10 cellular contexts compared by ENCODE assay signal in the genomic region with DNA sequence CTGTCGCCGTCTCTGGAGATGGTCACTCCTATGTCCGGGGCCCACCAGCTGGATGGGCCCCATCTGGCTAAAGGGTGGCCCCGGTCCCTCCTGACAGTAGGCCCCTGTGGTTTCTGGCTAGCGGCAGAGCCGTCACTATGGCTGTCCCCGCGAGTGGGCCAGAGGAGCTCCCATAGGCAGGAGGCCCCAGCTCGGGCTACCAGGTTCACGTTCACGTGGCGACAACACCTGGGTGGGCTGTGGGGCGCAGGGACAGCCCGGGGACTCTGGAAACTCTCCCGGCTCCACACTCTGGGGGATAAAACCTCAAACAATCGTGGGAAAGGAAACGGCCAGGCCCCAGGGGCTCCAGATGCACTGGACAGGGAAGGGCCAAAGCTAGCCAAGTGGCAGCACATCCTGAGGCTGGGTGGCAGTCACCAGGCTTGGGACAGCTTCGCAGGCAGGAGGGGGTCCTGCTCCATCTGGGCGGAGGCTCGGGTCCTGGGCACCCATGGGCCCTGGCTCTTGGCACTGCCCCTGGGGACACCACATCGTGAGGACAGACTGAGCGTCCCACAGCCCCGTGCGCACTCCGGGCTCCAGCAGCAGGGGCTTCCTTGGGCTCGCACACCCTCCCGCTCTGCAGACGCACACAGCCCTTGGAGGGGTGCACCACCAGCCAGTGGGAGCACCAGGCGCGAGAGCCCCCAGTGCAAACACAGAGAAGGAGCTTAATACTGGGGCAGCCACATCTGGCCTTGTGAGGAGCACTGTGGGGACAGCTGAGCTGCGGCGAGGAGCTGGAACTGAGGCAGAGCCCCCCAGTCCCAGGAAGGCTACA. TPM values are rescaled to one million over a fixed set of nuclear protein-coding genes. Genes with fewer than 3 reads are reported as not detected.
A peak's percentile ranks its signal among the peaks of the same experiment; 100 is the strongest.
DNase-seq lines count a peak whose midpoint lies in the region; ATAC-seq, FAIRE-seq and TF ChIP-seq lines count a peak whose summit lies in the region.
"Had no signal": no experiment of that assay in that cellular context is flagged by ENCODE, and none has a peak within 500 bp of the region (broad histone marks: within the 10 kb centered on the region; RNA-seq: fewer than 3 reads in every experiment).

No MANE protein-coding gene starts in this region.

- ATAC-seq in K562 = no peak
- no peak for ATAC-seq in natural killer cell treated with Interleukin-12 subunit alpha and Interleukin-12 subunit beta and Interleukin-15 and Interleukin-18, amount 100 ng/mL, for 72 hours
- ATAC-seq in GM18858 (IDR thresholded peaks at IDR 0.05; ENCODE audit: unreplicated experiment) = no peak

- H4K20me1 ChIP-seq in OCI-LY3 (ENCODE audit: insufficient read depth, low read length) = no peaks in the 10 kb centered on the region
- H4K20me1 ChIP-seq in K562 (replicated peaks; ENCODE audit: control insufficient read depth, insufficient read depth, low read length) = peaks cover 11% of the 10 kb centered on the region; the same call in 1 of the 2 replicates
- peaks cover 6% of the 10 kb centered on the region; the same call in 1 of the 2 replicates for H4K20me1 ChIP-seq in PC-9 (ENCODE audit: insufficient read depth)

- no peak for TF ChIP-seq POLR2A in K562 (conservative IDR thresholded peaks at IDR 0.05)

- in situ Hi-C loops in K562 (cut with MboI) = no loop called here

- peak in 2 of 5 donors; percentile 16 to 37 for DNase-seq in CD4-positive, alpha-beta memory T cell
- no peak for DNase-seq in K562 (ENCODE audit: extremely low read depth in 1 of 4, low spot score in 3 of 4)
- no peak for DNase-seq in natural killer cell treated with Interleukin-12 subunit alpha and Interleukin-12 subunit beta and Interleukin-15 and Interleukin-18, amount 100 ng/mL, for 72 hours (ENCODE audit: low spot score)
- no peak for DNase-seq in PC-9
- DNase-seq in HT-29 (ENCODE audit: low spot score) = no peak
- no peak for DNase-seq in central memory CD4-positive, alpha-beta T cell

- H3K79me2 ChIP-seq in OCI-LY3 (ENCODE audit: low read length) = peaks cover 40% of the 10 kb centered on the region
- peaks cover 56% of the 10 kb centered on the region for H3K79me2 ChIP-seq in K562 (ENCODE audit: control insufficient read depth, insufficient read depth, low read length)
- H3K79me2 ChIP-seq in PC-9 (ENCODE audit: low read depth) = peaks cover 8% of the 10 kb centered on the region; the same call in 1 of the 2 replicates

- peaks cover 27 to 49% of the 10 kb centered on the region in 2 donors for H3K36me3 Mint-ChIP-seq in CD4-positive, alpha-beta memory T cell
- no peaks in the 10 kb centered on the region for H3K36me3 Mint-ChIP-seq in natural killer cell treated with Interleukin-12 subunit alpha and Interleukin-12 subunit beta and Interleukin-15 and Interleukin-18, amount 100 ng/mL, for 72 hours
- H3K36me3 Mint-ChIP-seq: type B pancreatic cell had no signal

- H3K27ac ChIP-seq in CD4-positive, alpha-beta memory T cell (ENCODE audit: low read depth, low read length) = peak overlapping the region; percentile 85
- H3K27ac ChIP-seq in OCI-LY3 (ENCODE audit: low read length) (peak overlapping the region; percentile 41), K562 (ENCODE audit: extremely low read depth, low read depth, low read length) (peak overlapping the region; percentile 71; the same call in 1 of the 3 replicates), PC-9 (no peak overlapping the region)

- H3K4me3 ChIP-seq in CD4-positive, alpha-beta memory T cell (ENCODE audit: low read length in 2 of 2) = peak overlapping the region; percentile 73 to 98
- peak overlapping the region; percentile 76 for H3K4me3 ChIP-seq in OCI-LY3 (ENCODE audit: low read length)
- no peak overlapping the region for H3K4me3 ChIP-seq in K562
- no peak overlapping the region for H3K4me3 ChIP-seq in PC-9

- TF ChIP-seq EP300 in K562 (IDR thresholded peaks at IDR 0.05; ENCODE audit: low read length) = no peak

- H2AFZ ChIP-seq in OCI-LY3 (ENCODE audit: low read depth, low read length) (no peak overlapping the region), K562 (ENCODE audit: low read depth, low read length) (no peak overlapping the region), PC-9 (no peak overlapping the region)

- H3K4me1 Mint-ChIP-seq in CD4-positive, alpha-beta memory T cell = peaks cover 19 to 75% (median 49%) of the 10 kb centered on the region in 4 donors
- peaks cover 51 to 53% of the 10 kb centered on the region in 2 donors for H3K4me1 Mint-ChIP-seq in natural killer cell treated with Interleukin-12 subunit alpha and Interleukin-12 subunit beta and Interleukin-15 and Interleukin-18, amount 100 ng/mL, for 72 hours (ENCODE audit: low read depth in 2 of 2)

- peak overlapping the region; percentile 93 to 96 (median 96) for H3K4me3 Mint-ChIP-seq in CD4-positive, alpha-beta memory T cell
- H3K4me3 Mint-ChIP-seq in natural killer cell treated with Interleukin-12 subunit alpha and Interleukin-12 subunit beta and Interleukin-15 and Interleukin-18, amount 100 ng/mL, for 72 hours = peak overlapping the region; percentile 86

- H3K9ac ChIP-seq in OCI-LY3 (ENCODE audit: low read length) = peak overlapping the region; percentile 76
- peak overlapping the region in 1 of 2 experiments; percentile 88; a peak in 2 of 4 replicates for H3K9ac ChIP-seq in K562 (ENCODE audit: insufficient read depth in 1 of 2, low read depth in 2 of 2, low read length in 2 of 2)

- H3K9me2 ChIP-seq in PC-9 (ENCODE audit: insufficient read depth) = no peaks in the 10 kb centered on the region

- 82% methylated on average over 32 of the region's 32 CpGs for WGBS in K562 (ENCODE audit: insufficient coverage, low coverage, missing lambda C conversion rate)

- peaks cover 0 to 2% (median 0%) of the 10 kb centered on the region in 8 donors for H3K9me3 Mint-ChIP-seq in CD4-positive, alpha-beta memory T cell
- no peaks in the 10 kb centered on the region for H3K9me3 Mint-ChIP-seq in natural killer cell treated with Interleukin-12 subunit alpha and Interleukin-12 subunit beta and Interleukin-15 and Interleukin-18, amount 100 ng/mL, for 72 hours
- H3K9me3 Mint-ChIP-seq: type B pancreatic cell had no signal

- no peaks in the 10 kb centered on the region for H3F3A ChIP-seq in PC-9 (ENCODE audit: insufficient read depth, low read depth)

- BruUV-seq in K562 (replicated peaks; lab: Mats Ljungman, UMichigan) (no TSS peak), PC-9 (replicated peaks; lab: Mats Ljungman, UMichigan) (no TSS peak)

- FAIRE-seq in K562 (lab: Jason Lieb, UNC) = no peak
- FAIRE-seq: islet of Langerhans had no signal

- intact Hi-C loops in CD4-positive, alpha-beta memory T cell (cut with micrococcal nuclease) = loop anchor here (1.0 to 5.0 kb wide), 11 partner anchors 8 to 539 kb away; partner anchors contain the start of genes CYBA, IL17C, MVD and SNAI3
- intact Hi-C loops in K562 (cut with micrococcal nuclease) = no loop called here
- intact Hi-C loops in PC-9 (cut with micrococcal nuclease; ENCODE audit: unreplicated experiment) = no loop called here

- CTCF ChIA-PET in CD4-positive, alpha-beta memory T cell (lab: Charles Lee; ENCODE audit: partially characterized antibody) = interaction anchor here (0.5 to 1.9 kb wide), 11 partner anchors 9 to 157 kb away, joined by 3 to 8 read pairs (median 4); no protein-coding TSS in a partner anchor
- CTCF ChIA-PET in K562 (lab: Yijun Ruan, JAX; ENCODE audit: low intra/inter-chr PET ratio) = interaction anchor here (0.6 kb wide), 1 partner anchor 36 kb away, joined by 3 read pairs; no protein-coding TSS in a partner anchor
- CTCF ChIA-PET in PC-9 (lab: Charles Lee) = interaction anchor here (0.6 kb wide), 1 partner anchor 14 kb away, joined by 4 read pairs; no protein-coding TSS in a partner anchor

- H3K4me1 ChIP-seq in CD4-positive, alpha-beta memory T cell (ENCODE audit: insufficient read depth, low read length) = peaks cover 81% of the 10 kb centered on the region
- H3K4me1 ChIP-seq in OCI-LY3 (ENCODE audit: low read length) = peaks cover 24% of the 10 kb centered on the region
- H3K4me1 ChIP-seq in K562 (replicated peaks in 1 of 2; ENCODE audit: control insufficient read depth in 2 of 2, insufficient read depth in 2 of 2, low read length in 2 of 2) = peaks cover 16 to 89% of the 10 kb centered on the region in 2 experiments
- H3K4me1 ChIP-seq in PC-9 (replicated peaks; ENCODE audit: insufficient read depth) = peaks cover 11% of the 10 kb centered on the region

- no peaks in the 10 kb centered on the region for H3K27me3 Mint-ChIP-seq in CD4-positive, alpha-beta memory T cell
- H3K27me3 Mint-ChIP-seq in natural killer cell treated with Interleukin-12 subunit alpha and Interleukin-12 subunit beta and Interleukin-15 and Interleukin-18, amount 100 ng/mL, for 72 hours = no peaks in the 10 kb centered on the region
- H3K27me3 Mint-ChIP-seq: type B pancreatic cell had no signal

- H3K9me1 ChIP-seq in K562 (ENCODE audit: control insufficient read depth, insufficient read depth, low read length) = peaks cover 3% of the 10 kb centered on the region

- H3K27me3 ChIP-seq in CD4-positive, alpha-beta memory T cell (ENCODE audit: insufficient read depth, low read length) = no peaks in the 10 kb centered on the region
- H3K27me3 ChIP-seq in OCI-LY3 (ENCODE audit: low read depth, low read length) (no peaks in the 10 kb centered on the region), K562 (ENCODE audit: control insufficient read depth in 2 of 2, insufficient read depth in 2 of 2, low read length in 2 of 2) (no peaks in the 10 kb centered on the region), PC-9 (ENCODE audit: insufficient read depth, low read depth) (no peaks in the 10 kb centered on the region)

- POLR2A ChIA-PET in CD4-positive, alpha-beta memory T cell (lab: Charles Lee; ENCODE audit: partially characterized antibody) = interaction anchor here (0.7 to 9.3 kb wide), 24 partner anchors 13 to 396 kb away, joined by 3 to 249 read pairs (median 6); partner anchors contain the start of genes APRT, CYBA, GALNS and IL17C
- POLR2A ChIA-PET in K562 (lab: Yijun Ruan, JAX) = interaction anchor here (0.6 to 0.9 kb wide), 6 partner anchors 9 to 106 kb away, joined by 3 to 4 read pairs (median 4); no protein-coding TSS in a partner anchor
- POLR2A ChIA-PET in PC-9 (lab: Charles Lee; ENCODE audit: unreplicated experiment) = interaction anchor here (0.6 kb wide), 1 partner anchor 1028 kb away, joined by 3 read pairs; no protein-coding TSS in a partner anchor

- no peak for TF ChIP-seq RAD21 in K562 (CRISPR knock-in tag; conservative IDR thresholded peaks at IDR 0.05 in 1 of 2, IDR thresholded peaks at IDR 0.05 in 1 of 2)

- H3K4me2 ChIP-seq in OCI-LY3 (ENCODE audit: low read length) (peak overlapping the region; percentile 88), K562 (ENCODE audit: insufficient read depth, low read length) (no peak overlapping the region), PC-9 (no peak overlapping the region)

- H3K27ac Mint-ChIP-seq in CD4-positive, alpha-beta memory T cell = peak overlapping the region; percentile 97 to 99 (median 98)
- H3K27ac Mint-ChIP-seq in natural killer cell treated with Interleukin-12 subunit alpha and Interleukin-12 subunit beta and Interleukin-15 and Interleukin-18, amount 100 ng/mL, for 72 hours = peak overlapping the region; percentile 75 to 85
- H3K27ac Mint-ChIP-seq: type B pancreatic cell had no signal

- H3K36me3 ChIP-seq in CD4-positive, alpha-beta memory T cell (ENCODE audit: insufficient read depth, low read length) = peaks cover 34% of the 10 kb centered on the region
- peaks cover 12% of the 10 kb centered on the region for H3K36me3 ChIP-seq in OCI-LY3 (replicated peaks; ENCODE audit: low read depth, low read length)
- peaks cover 67% of the 10 kb centered on the region; the same call in 1 of the 3 replicates for H3K36me3 ChIP-seq in K562 (ENCODE audit: control insufficient read depth, insufficient read depth, low read length)
- no peaks in the 10 kb centered on the region for H3K36me3 ChIP-seq in PC-9 (ENCODE audit: low read depth)

- no peaks in the 10 kb centered on the region for H3K9me3 ChIP-seq in CD4-positive, alpha-beta memory T cell (ENCODE audit: control insufficient read depth in 1 of 2, low read length in 2 of 2)
- H3K9me3 ChIP-seq in OCI-LY3 (ENCODE audit: insufficient read depth, low read length) (no peaks in the 10 kb centered on the region), K562 (replicated peaks; ENCODE audit: control insufficient read depth, insufficient read depth, low read depth, low read length) (no peaks in the 10 kb centered on the region), PC-9 (ENCODE audit: insufficient read depth, low read depth) (no peaks in the 10 kb centered on the region)

- TF ChIP-seq CTCF in OCI-LY3 (IDR thresholded peaks at IDR 0.05; ENCODE audit: low read depth, low read length) (no peak), K562 (IDR thresholded peaks at IDR 0.05 in 2 of 3, conservative IDR thresholded peaks at IDR 0.05 in 1 of 3; ENCODE audit: insufficient read depth in 2 of 3, low read depth in 1 of 3, low read length in 3 of 3) (no peak), PC-9 (conservative IDR thresholded peaks at IDR 0.05) (no peak)

RNA-seq across cellular contexts. Expression of gene RNF166, which starts 4.5 kb away (rescaled TPM):
- 100 to 1,000 TPM; 129 to 137 TPM for total RNA-seq in CD4-positive, alpha-beta memory T cell
- 10 to 100 TPM; 90.5 to 92.9 TPM for polyA plus RNA-seq in CD4-positive, alpha-beta memory T cell
- 58.8 and 182 TPM in 2 replicates for total RNA-seq in K562 (2011; cell fraction: chromatin; rRNA removed; ENCODE audit: low replicate concordance)
- total RNA-seq in K562 (2011; cell fraction: nucleolus; rRNA removed) = 89.5 and 92.7 TPM in 2 replicates
- total RNA-seq in K562 (2011; cell fraction: nucleoplasm; rRNA removed) = 60.1 and 64.4 TPM in 2 replicates
- total RNA-seq in K562 (2014; rRNA removed) (46.9 and 61.6 TPM in 2 replicates), K562 (2014; rRNA removed; fragmentation: Illumina TruSeq; extraction: Trizol) (6.1 and 7.3 TPM in 2 replicates), K562 (2015; rRNA removed; fragmentation: Illumina TruSeq; extraction: Trizol) (19.5 and 22.3 TPM in 2 replicates), K562 (2021) (60.3 and 61.2 TPM in 2 replicates), PC-9 (2021) (25.6 and 29.4 TPM in 2 replicates)
- polyA plus RNA-seq in K562 (2011; rRNA removed) (26.5 and 37.4 TPM in 2 replicates), K562 (2014; fragmentation: Illumina TruSeq; extraction: Trizol) (12.7 and 27.9 TPM in 2 replicates), K562 (2014; fragmentation: Nextera tagmentation; extraction: Ambion mirVana) (under 1 TPM; 0.56 to 0.96 TPM), K562 (2014; rRNA removed) (59.4 and 65.6 TPM in 2 replicates)
- 37.8 and 90.9 TPM in 2 replicates for polyA plus RNA-seq in K562 (2011; cell fraction: cytosol; rRNA removed)
- polyA plus RNA-seq in K562 (2011; cell fraction: nucleus; rRNA removed) = 118 and 185 TPM in 2 replicates
- polyA plus RNA-seq in K562 (2012) = 23.8 and 39.8 TPM in 2 replicates
- polyA minus RNA-seq in K562 (2011; rRNA and poly(A)+ RNA removed) = 7.0 and 12.0 TPM in 2 replicates
- 41.2 and 44.5 TPM in 2 replicates for polyA minus RNA-seq in K562 (2011; cell fraction: cytosol; rRNA and poly(A)+ RNA removed)
- 33.4 and 39.2 TPM in 2 replicates for polyA minus RNA-seq in K562 (2011; cell fraction: nucleus; rRNA and poly(A)+ RNA removed)
- total RNA-seq in natural killer cell treated with Interleukin-12 subunit alpha and Interleukin-12 subunit beta and Interleukin-15 and Interleukin-18, amount 100 ng/mL, for 72 hours = 10 to 100 TPM; 29.1 to 49.4 TPM
- total RNA-seq in HT-29 (2014; rRNA removed; shearing (Covaris generic)) = 44.6 and 49.8 TPM in 2 replicates

RNA-seq across cellular contexts. Expression of gene CTU2, which starts 4.6 kb away (rescaled TPM):
- 10 to 100 TPM; 20.4 to 21.1 TPM for total RNA-seq in CD4-positive, alpha-beta memory T cell
- polyA plus RNA-seq in CD4-positive, alpha-beta memory T cell = 10 to 100 TPM; 11.5 to 13.6 TPM
- 45.3 and 159 TPM in 2 replicates for total RNA-seq in K562 (2011; cell fraction: chromatin; rRNA removed; ENCODE audit: low replicate concordance)
- 114 and 148 TPM in 2 replicates for total RNA-seq in K562 (2011; cell fraction: nucleolus; rRNA removed)
- 48.7 and 66.7 TPM in 2 replicates for total RNA-seq in K562 (2011; cell fraction: nucleoplasm; rRNA removed)
- total RNA-seq in K562 (2014; rRNA removed) (55.4 and 68.9 TPM in 2 replicates), K562 (2014; rRNA removed; fragmentation: Illumina TruSeq; extraction: Trizol) (7.2 and 11.9 TPM in 2 replicates), K562 (2015; rRNA removed; fragmentation: Illumina TruSeq; extraction: Trizol) (41.1 and 49.2 TPM in 2 replicates), K562 (2021) (105 and 106 TPM in 2 replicates), PC-9 (2021) (20.0 and 38.0 TPM in 2 replicates)
- polyA plus RNA-seq in K562 (2011; rRNA removed) (23.2 and 30.1 TPM in 2 replicates), K562 (2014; fragmentation: Illumina TruSeq; extraction: Trizol) (17.7 and 46.9 TPM in 2 replicates), K562 (2014; fragmentation: Nextera tagmentation; extraction: Ambion mirVana) (1 to 10 TPM; 1.3 to 3.0 TPM), K562 (2014; rRNA removed) (63.4 and 76.6 TPM in 2 replicates)
- 40.2 and 96.8 TPM in 2 replicates for polyA plus RNA-seq in K562 (2011; cell fraction: cytosol; rRNA removed)
- 102 and 136 TPM in 2 replicates for polyA plus RNA-seq in K562 (2011; cell fraction: nucleus; rRNA removed)
- 34.1 and 51.7 TPM in 2 replicates for polyA plus RNA-seq in K562 (2012)
- polyA minus RNA-seq in K562 (2011; rRNA and poly(A)+ RNA removed) = 9.4 and 14.4 TPM in 2 replicates
- polyA minus RNA-seq in K562 (2011; cell fraction: cytosol; rRNA and poly(A)+ RNA removed) = 48.0 and 51.1 TPM in 2 replicates
- 40.7 and 44.1 TPM in 2 replicates for polyA minus RNA-seq in K562 (2011; cell fraction: nucleus; rRNA and poly(A)+ RNA removed)
- total RNA-seq in natural killer cell treated with Interleukin-12 subunit alpha and Interleukin-12 subunit beta and Interleukin-15 and Interleukin-18, amount 100 ng/mL, for 72 hours = 10 to 100 TPM; 39.0 to 80.4 TPM
- 38.4 and 44.5 TPM in 2 replicates for total RNA-seq in HT-29 (2014; rRNA removed; shearing (Covaris generic))

RNA-seq across cellular contexts. Expression of gene SNAI3, which starts 15.4 kb away (rescaled TPM):
- 10 to 100 TPM; 14.0 to 15.7 TPM for total RNA-seq in CD4-positive, alpha-beta memory T cell
- 10 to 100 TPM; 11.6 to 22.9 TPM for polyA plus RNA-seq in CD4-positive, alpha-beta memory T cell
- total RNA-seq in K562 (2011; cell fraction: chromatin; rRNA removed; ENCODE audit: low replicate concordance) = 0.79 and 2.9 TPM in 2 replicates
- 3.2 and 3.7 TPM in 2 replicates for total RNA-seq in K562 (2011; cell fraction: nucleolus; rRNA removed)
- total RNA-seq in K562 (2011; cell fraction: nucleoplasm; rRNA removed) = 0.95 and 1.1 TPM in 2 replicates
- 2.7 and 4.1 TPM in 2 replicates for total RNA-seq in K562 (2014; rRNA removed)
- total RNA-seq in K562 (2014; rRNA removed; fragmentation: Illumina TruSeq; extraction: Trizol) = 0.15 and 0.19 TPM in 2 replicates
- 0.72 and 0.87 TPM in 2 replicates for total RNA-seq in K562 (2015; rRNA removed; fragmentation: Illumina TruSeq; extraction: Trizol)
- total RNA-seq in K562 (2021) = 2.5 and 3.1 TPM in 2 replicates
- polyA plus RNA-seq in K562 (2011; rRNA removed) = 0.88 and 3.0 TPM in 2 replicates
- polyA plus RNA-seq in K562 (2011; cell fraction: cytosol; rRNA removed) = 3.2 and 5.5 TPM in 2 replicates
- polyA plus RNA-seq in K562 (2011; cell fraction: nucleus; rRNA removed) = 2.9 and 3.8 TPM in 2 replicates
- polyA plus RNA-seq in K562 (2012) = 0.95 and 1.2 TPM in 2 replicates
- polyA plus RNA-seq in K562 (2014; fragmentation: Illumina TruSeq; extraction: Trizol) = 0.70 and 1.9 TPM in 2 replicates
- polyA plus RNA-seq in K562 (2014; fragmentation: Nextera tagmentation; extraction: Ambion mirVana) = under 1 TPM in 1 of 2 experiments, not detected in 1; 0.04 TPM
- 1.5 and 2.1 TPM in 2 replicates for polyA plus RNA-seq in K562 (2014; rRNA removed)
- polyA minus RNA-seq in K562 (2011; rRNA and poly(A)+ RNA removed) = 0.42 and 0.87 TPM in 2 replicates
- 1.9 and 3.5 TPM in 2 replicates for polyA minus RNA-seq in K562 (2011; cell fraction: cytosol; rRNA and poly(A)+ RNA removed)
- polyA minus RNA-seq in K562 (2011; cell fraction: nucleus; rRNA and poly(A)+ RNA removed) = 1.5 and 2.3 TPM in 2 replicates
- total RNA-seq in natural killer cell treated with Interleukin-12 subunit alpha and Interleukin-12 subunit beta and Interleukin-15 and Interleukin-18, amount 100 ng/mL, for 72 hours = 1 to 10 TPM in 1 of 2 donors, under 1 TPM in 1; 0.42 to 1.2 TPM
- 1.3 and 2.0 TPM in 2 replicates for total RNA-seq in PC-9 (2021)
- total RNA-seq in HT-29 (2014; rRNA removed; shearing (Covaris generic)) = 1.2 and 1.7 TPM in 2 replicates

RNA-seq across cellular contexts. Expression of gene MVD, which starts 38.9 kb away (rescaled TPM):
- total RNA-seq in CD4-positive, alpha-beta memory T cell = 10 to 100 TPM; 49.2 to 57.0 TPM
- polyA plus RNA-seq in CD4-positive, alpha-beta memory T cell = 10 to 100 TPM; 15.6 to 22.7 TPM
- total RNA-seq in K562 (2011; cell fraction: chromatin; rRNA removed; ENCODE audit: low replicate concordance) = 321 and 787 TPM in 2 replicates
- 569 and 688 TPM in 2 replicates for total RNA-seq in K562 (2011; cell fraction: nucleolus; rRNA removed)
- total RNA-seq in K562 (2011; cell fraction: nucleoplasm; rRNA removed) = 436 and 479 TPM in 2 replicates
- total RNA-seq in K562 (2014; rRNA removed) = 89.2 and 121 TPM in 2 replicates
- 17.6 and 26.6 TPM in 2 replicates for total RNA-seq in K562 (2014; rRNA removed; fragmentation: Illumina TruSeq; extraction: Trizol)
- 45.3 and 45.5 TPM in 2 replicates for total RNA-seq in K562 (2015; rRNA removed; fragmentation: Illumina TruSeq; extraction: Trizol)
- 126 and 141 TPM in 2 replicates for total RNA-seq in K562 (2021)
- 53.9 and 168 TPM in 2 replicates for polyA plus RNA-seq in K562 (2011; rRNA removed)
- 114 and 126 TPM in 2 replicates for polyA plus RNA-seq in K562 (2011; cell fraction: cytosol; rRNA removed)
- polyA plus RNA-seq in K562 (2011; cell fraction: nucleus; rRNA removed) = 587 and 718 TPM in 2 replicates
- polyA plus RNA-seq in K562 (2012) = 111 and 112 TPM in 2 replicates
- 32.9 and 65.4 TPM in 2 replicates for polyA plus RNA-seq in K562 (2014; fragmentation: Illumina TruSeq; extraction: Trizol)
- 10 to 100 TPM; 12.2 to 15.4 TPM for polyA plus RNA-seq in K562 (2014; fragmentation: Nextera tagmentation; extraction: Ambion mirVana)
- polyA plus RNA-seq in K562 (2014; rRNA removed) = 65.6 and 82.5 TPM in 2 replicates
- 19.0 and 22.9 TPM in 2 replicates for polyA minus RNA-seq in K562 (2011; rRNA and poly(A)+ RNA removed)
- polyA minus RNA-seq in K562 (2011; cell fraction: cytosol; rRNA and poly(A)+ RNA removed) = 57.7 and 136 TPM in 2 replicates
- 78.2 and 151 TPM in 2 replicates for polyA minus RNA-seq in K562 (2011; cell fraction: nucleus; rRNA and poly(A)+ RNA removed)
- total RNA-seq in natural killer cell treated with Interleukin-12 subunit alpha and Interleukin-12 subunit beta and Interleukin-15 and Interleukin-18, amount 100 ng/mL, for 72 hours = 100 to 1,000 TPM in 1 of 2 donors, 10 to 100 TPM in 1; 77.2 to 124 TPM
- 146 and 168 TPM in 2 replicates for total RNA-seq in PC-9 (2021)
- 100 and 109 TPM in 2 replicates for total RNA-seq in HT-29 (2014; rRNA removed; shearing (Covaris generic))

RNA-seq across cellular contexts. Expression of gene CYBA, which starts 50.9 kb away (rescaled TPM):
- 100 to 1,000 TPM; 383 to 386 TPM for total RNA-seq in CD4-positive, alpha-beta memory T cell
- polyA plus RNA-seq in CD4-positive, alpha-beta memory T cell = 1,000 to 10,000 TPM in 1 of 2 donors, 100 to 1,000 TPM in 1; 689 to 1,286 TPM
- total RNA-seq in K562 (2011; cell fraction: chromatin; rRNA removed; ENCODE audit: low replicate concordance) = 136 and 579 TPM in 2 replicates
- total RNA-seq in K562 (2011; cell fraction: nucleolus; rRNA removed) = 819 and 943 TPM in 2 replicates
- 427 and 435 TPM in 2 replicates for total RNA-seq in K562 (2011; cell fraction: nucleoplasm; rRNA removed)
- total RNA-seq in K562 (2014; rRNA removed) (683 and 757 TPM in 2 replicates), K562 (2014; rRNA removed; fragmentation: Illumina TruSeq; extraction: Trizol) (44.5 and 72.5 TPM in 2 replicates), K562 (2015; rRNA removed; fragmentation: Illumina TruSeq; extraction: Trizol) (196 and 239 TPM in 2 replicates), K562 (2021) (384 and 422 TPM in 2 replicates), PC-9 (2021) (6.3 and 8.0 TPM in 2 replicates)
- polyA plus RNA-seq in K562 (2011; rRNA removed) (93.0 and 157 TPM in 2 replicates), K562 (2014; fragmentation: Illumina TruSeq; extraction: Trizol) (63.5 and 240 TPM in 2 replicates), K562 (2014; fragmentation: Nextera tagmentation; extraction: Ambion mirVana) (under 1 TPM; 0.34 to 0.45 TPM), K562 (2014; rRNA removed) (519 and 579 TPM in 2 replicates)
- 366 and 963 TPM in 2 replicates for polyA plus RNA-seq in K562 (2011; cell fraction: cytosol; rRNA removed)
- 349 and 566 TPM in 2 replicates for polyA plus RNA-seq in K562 (2011; cell fraction: nucleus; rRNA removed)
- polyA plus RNA-seq in K562 (2012) = 346 and 377 TPM in 2 replicates
- polyA minus RNA-seq in K562 (2011; rRNA and poly(A)+ RNA removed) = 40.1 and 80.4 TPM in 2 replicates
- polyA minus RNA-seq in K562 (2011; cell fraction: cytosol; rRNA and poly(A)+ RNA removed) = 249 and 254 TPM in 2 replicates
- 78.6 and 83.5 TPM in 2 replicates for polyA minus RNA-seq in K562 (2011; cell fraction: nucleus; rRNA and poly(A)+ RNA removed)
- total RNA-seq in natural killer cell treated with Interleukin-12 subunit alpha and Interleukin-12 subunit beta and Interleukin-15 and Interleukin-18, amount 100 ng/mL, for 72 hours = 100 to 1,000 TPM; 268 to 386 TPM
- total RNA-seq in HT-29 (2014; rRNA removed; shearing (Covaris generic)) = 1,584 and 1,604 TPM in 2 replicates

Comparison
In these comparisons a context has a peak if more than half of its experiments do, and no peak if none do; other contexts are left out.
1. H3K4me3 ChIP-seq: peak in CD4-positive, alpha-beta memory T cell (2 of 2) and OCI-LY3 (single experiment); none in K562 (single experiment) and PC-9 (single experiment).